Comparison of ENCODE assay signal across 8 cellular contexts in genomic region chr4:150385606-150386005, GRCh38.
DNase-seq lines count a peak whose midpoint lies in the region; ATAC-seq, FAIRE-seq and TF ChIP-seq lines count a peak whose summit lies in the region.

No MANE protein-coding gene starts in this region.

- DNase-seq in AG10803 (ENCODE audit: low read depth), result peak; percentile 95
- no peak for DNase-seq in Karpas-422
- DNase-seq in amniotic epithelial cell (ENCODE audit: low read depth), result peak; percentile 98
- DNase-seq in keratinocyte (ENCODE audit: low read depth, low spot score), result no peak
- no peak for DNase-seq in HK-2 (ENCODE audit: unreplicated experiment)

- H3K79me2 ChIP-seq in Karpas-422 (ENCODE audit: low read length) (no peaks in the 10 kb centered on the region), keratinocyte (ENCODE audit: control insufficient read depth, insufficient read depth, low read length) (no peaks in the 10 kb centered on the region)

- H3K4me2 ChIP-seq in Karpas-422 (ENCODE audit: low read depth, low read length, poor library complexity, severe bottlenecking) (no peak overlapping the region), keratinocyte (ENCODE audit: control insufficient read depth, extremely low read depth, insufficient read depth, low read depth, low read length) (no peak overlapping the region)

- H3K9me3 ChIP-seq in Karpas-422 (ENCODE audit: low read length), result no peaks in the 10 kb centered on the region
- no peaks in the 10 kb centered on the region for H3K9me3 ChIP-seq in keratinocyte (ENCODE audit: control insufficient read depth, low read depth, low read length)

- H3K9me1 ChIP-seq in keratinocyte (ENCODE audit: control insufficient read depth, extremely low read depth, insufficient read depth, low read length), result no peaks in the 10 kb centered on the region

- no peak overlapping the region for H3K9ac ChIP-seq in Karpas-422 (ENCODE audit: low read length)
- no peak overlapping the region for H3K9ac ChIP-seq in keratinocyte (ENCODE audit: control insufficient read depth, extremely low read depth, insufficient read depth, low read length)

- no peaks in the 10 kb centered on the region for H3K36me3 ChIP-seq in Karpas-422 (ENCODE audit: insufficient read depth, low read length)
- H3K36me3 ChIP-seq in keratinocyte (ENCODE audit: control insufficient read depth in 2 of 2, extremely low read depth in 1 of 2, insufficient read depth in 2 of 2, low read length in 2 of 2), result no peaks in the 10 kb centered on the region

- H3K27me3 ChIP-seq in Karpas-422 (ENCODE audit: low read length) (no peaks in the 10 kb centered on the region), keratinocyte (ENCODE audit: control insufficient read depth, extremely low read depth, insufficient read depth, low read length) (no peaks in the 10 kb centered on the region)

- ATAC-seq in GM19328 (IDR thresholded peaks at IDR 0.05; ENCODE audit: unreplicated experiment), result no peak
- ATAC-seq in HG03045 (IDR thresholded peaks at IDR 0.05; ENCODE audit: unreplicated experiment), result no peak
- ATAC-seq in GM21528 (IDR thresholded peaks at IDR 0.05; ENCODE audit: low FRiP score, unreplicated experiment), result no peak

- TF ChIP-seq CTCF in AG10803 (conservative IDR thresholded peaks at IDR 0.05; ENCODE audit: low read length) (peak; percentile 26; the same call in 1 of the 2 replicates), keratinocyte (optimal IDR thresholded peaks at IDR 0.05 in 1 of 3, IDR thresholded peaks at IDR 0.05 in 1 of 3, conservative IDR thresholded peaks at IDR 0.05 in 1 of 3; ENCODE audit: extremely low read depth in 1 of 3, insufficient read depth in 2 of 3, low read length in 3 of 3) (no peak)

- FAIRE-seq in keratinocyte (lab: Jason Lieb, UNC), result peak; percentile 32

- dilution Hi-C loops in keratinocyte (cut with MboI; ENCODE audit: extremely low pct_ligation_motif_present, low sequenced_read_pairs), result no loop called here

- no peaks in the 10 kb centered on the region for H3K9me2 ChIP-seq in Karpas-422 (replicated peaks; ENCODE audit: insufficient read depth, low read length)

- no peak overlapping the region for H3K4me3 ChIP-seq in AG10803 (ENCODE audit: low read length)
- H3K4me3 ChIP-seq in Karpas-422 (ENCODE audit: low read length), result no peak overlapping the region
- H3K4me3 ChIP-seq in keratinocyte (ENCODE audit: control insufficient read depth in 2 of 3, extremely low read depth in 1 of 3, insufficient read depth in 2 of 3, low read depth in 1 of 3, low read length in 3 of 3), result no peak overlapping the region

- H3K4me1 ChIP-seq in Karpas-422 (ENCODE audit: low read length) (peaks cover 10% of the 10 kb centered on the region), keratinocyte (ENCODE audit: control insufficient read depth, extremely low read depth, insufficient read depth, low read length) (peaks cover 2% of the 10 kb centered on the region)

- H3K27ac ChIP-seq in Karpas-422 (ENCODE audit: low read length), result peak overlapping the region; percentile 34
- no peak overlapping the region for H3K27ac ChIP-seq in keratinocyte (ENCODE audit: control insufficient read depth, insufficient read depth, low read length)

- H2AFZ ChIP-seq in Karpas-422 (ENCODE audit: low read length), result no peak overlapping the region
- no peak overlapping the region for H2AFZ ChIP-seq in keratinocyte (ENCODE audit: control insufficient read depth, low read length)

- H4K20me1 ChIP-seq in Karpas-422 (ENCODE audit: insufficient read depth, low read depth, low read length) (no peaks in the 10 kb centered on the region), keratinocyte (ENCODE audit: control insufficient read depth, extremely low read depth, insufficient read depth, low read length) (no peaks in the 10 kb centered on the region)

Comparison
In these comparisons a context has a peak if more than half of its experiments do, and no peak if none do; other contexts are left out.
1. DNase-seq: peak in AG10803 (single experiment) and amniotic epithelial cell (single experiment); none in Karpas-422 (single experiment), keratinocyte (single experiment) and HK-2 (single experiment).